In the genomic region with DNA sequence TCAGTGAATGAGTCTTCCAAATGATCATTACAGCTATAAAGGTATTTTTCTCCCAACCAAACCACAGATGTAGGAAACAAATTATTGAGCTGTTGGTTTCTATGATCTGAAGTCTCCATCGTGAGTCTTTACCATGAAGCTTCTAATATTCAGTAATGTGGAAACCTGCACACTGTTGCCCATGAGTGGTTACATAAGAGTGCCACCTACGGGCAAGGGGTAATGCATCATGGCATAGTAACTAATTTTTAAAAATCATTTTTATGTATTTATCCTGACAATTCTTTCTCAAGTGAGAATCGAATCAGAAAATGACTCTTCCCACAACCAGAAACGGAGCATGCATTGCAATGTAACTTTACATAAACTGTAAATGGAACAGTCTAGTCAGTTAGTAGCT, we compare ENCODE assay signal across 1 cellular context.
TF ChIP-seq lines count a peak whose summit lies in the region.

No MANE protein-coding gene starts in this region.

TF ChIP-seq in GM12878, 131 proteins besides CTCF, POLR2A, EP300 and RAD21 (continued from another document):
- TF ChIP-seq, protein P1, sequence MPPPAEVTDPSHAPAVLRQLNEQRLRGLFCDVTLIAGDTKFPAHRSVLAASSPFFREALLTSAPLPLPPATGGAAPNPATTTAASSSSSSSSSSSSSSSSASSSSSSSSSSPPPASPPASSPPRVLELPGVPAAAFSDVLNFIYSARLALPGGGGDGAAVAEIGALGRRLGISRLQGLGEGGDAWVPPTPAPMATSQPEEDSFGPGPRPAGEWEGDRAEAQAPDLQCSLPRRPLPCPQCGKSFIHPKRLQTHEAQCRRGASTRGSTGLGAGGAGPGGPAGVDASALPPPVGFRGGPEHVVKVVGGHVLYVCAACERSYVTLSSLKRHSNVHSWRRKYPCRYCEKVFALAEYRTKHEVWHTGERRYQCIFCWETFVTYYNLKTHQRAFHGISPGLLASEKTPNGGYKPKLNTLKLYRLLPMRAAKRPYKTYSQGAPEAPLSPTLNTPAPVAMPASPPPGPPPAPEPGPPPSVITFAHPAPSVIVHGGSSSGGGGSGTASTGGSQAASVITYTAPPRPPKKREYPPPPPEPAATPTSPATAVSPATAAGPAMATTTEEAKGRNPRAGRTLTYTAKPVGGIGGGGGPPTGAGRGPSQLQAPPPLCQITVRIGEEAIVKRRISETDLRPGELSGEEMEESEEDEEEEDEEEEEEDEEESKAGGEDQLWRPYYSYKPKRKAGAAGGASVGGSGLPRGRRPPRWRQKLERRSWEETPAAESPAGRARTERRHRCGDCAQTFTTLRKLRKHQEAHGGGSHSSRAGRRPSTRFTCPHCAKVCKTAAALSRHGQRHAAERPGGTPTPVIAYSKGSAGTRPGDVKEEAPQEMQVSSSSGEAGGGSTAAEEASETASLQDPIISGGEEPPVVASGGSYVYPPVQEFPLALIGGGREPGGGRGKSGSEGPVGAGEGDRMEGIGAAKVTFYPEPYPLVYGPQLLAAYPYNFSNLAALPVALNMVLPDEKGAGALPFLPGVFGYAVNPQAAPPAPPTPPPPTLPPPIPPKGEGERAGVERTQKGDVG (CRISPR knock-in tag; IDR thresholded peaks at IDR 0.05), result no peak
- TF ChIP-seq BCL11A (IDR thresholded peaks at IDR 0.05; ENCODE audit: low read depth, low read length), result no peak
